Comparison of ENCODE assay signal across 1 cellular context in the genomic region with DNA sequence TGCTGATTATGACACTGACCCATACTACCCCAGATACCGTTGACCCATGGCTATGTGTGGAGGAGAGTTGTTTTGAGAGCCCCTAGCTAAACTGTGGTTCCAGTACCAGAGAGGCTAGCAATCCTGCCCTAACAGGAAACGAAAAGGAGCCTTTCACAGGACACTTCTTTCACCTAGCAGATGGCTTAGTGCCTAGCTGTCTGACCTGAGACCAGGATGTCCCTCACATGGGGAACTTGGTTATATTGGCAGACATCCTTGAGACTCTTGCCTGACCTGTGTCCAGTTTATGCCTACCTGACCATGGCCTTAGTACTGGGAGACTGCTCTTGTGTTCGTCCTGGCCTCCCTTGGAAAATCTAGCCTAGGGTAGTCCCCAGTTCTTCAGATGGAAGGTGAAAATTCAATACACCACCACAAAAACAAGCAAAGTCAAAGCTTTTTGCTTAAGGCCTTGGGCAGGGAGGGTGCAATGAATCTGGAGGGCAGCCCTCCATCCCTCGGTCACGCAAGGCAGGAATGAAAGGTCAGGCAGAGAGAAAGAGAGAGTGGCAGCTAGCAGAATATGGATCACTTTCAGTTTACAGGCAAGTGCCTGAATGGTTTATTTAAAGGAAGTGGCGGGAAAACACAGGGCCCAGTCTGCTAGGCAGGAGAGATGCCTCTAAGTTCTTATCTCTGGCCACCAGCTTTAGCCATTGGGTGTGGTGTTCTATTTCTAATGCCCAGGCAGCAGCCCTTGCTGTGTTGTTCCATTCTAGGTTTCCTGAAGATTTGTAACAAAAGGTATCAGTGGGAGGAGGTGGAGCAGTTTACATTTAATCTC.
TF ChIP-seq lines count a peak whose summit lies in the region.

No MANE protein-coding gene starts in this region.

TF ChIP-seq in K562, 482 proteins besides CTCF, POLR2A, EP300 and RAD21 (continued from another document and continues in another):
- TF ChIP-seq ZFP36 (IDR thresholded peaks at IDR 0.05; ENCODE audit: low read depth, low read length, partially characterized antibody) (peak; percentile 0), NCOA1 (IDR thresholded peaks at IDR 0.05; ENCODE audit: low read depth) (0 out of 2 replicates have a peak, but pooled peaks have one; percentile 69), PPARD (CRISPR knock-in tag; IDR thresholded peaks at IDR 0.05) (no peak), NFXL1 (CRISPR knock-in tag; IDR thresholded peaks at IDR 0.05) (no peak), SMAD4 (CRISPR knock-in tag; conservative IDR thresholded peaks at IDR 0.05) (peak; percentile 85), MAZ (CRISPR knock-in tag; conservative IDR thresholded peaks at IDR 0.05 in 1 of 2, IDR thresholded peaks at IDR 0.05 in 1 of 2) (0 out of 4 replicates have a peak, but pooled peaks of 1 of the 2 experiments have one; percentile 25), FOXK1 (CRISPR knock-in tag; IDR thresholded peaks at IDR 0.05; ENCODE audit: borderline replicate concordance) (0 out of 2 replicates have a peak, but pooled peaks have one; percentile 28), ARID1B (IDR thresholded peaks at IDR 0.05) (peak; percentile 98), SMARCC2 (IDR thresholded peaks at IDR 0.05; ENCODE audit: low read depth) (peak; percentile 92), SMAD3 (CRISPR knock-in tag; conservative IDR thresholded peaks at IDR 0.05) (no peak), TBP (optimal IDR thresholded peaks at IDR 0.05; ENCODE audit: low read depth, low read length) (peak; percentile 58), STAT5A (IDR thresholded peaks at IDR 0.05; ENCODE audit: borderline replicate concordance, low read length) (peak; percentile 84), EZH2 (IDR thresholded peaks at IDR 0.05; ENCODE audit: borderline replicate concordance, low read depth, low read length) (no peak), FOXK2 (conservative IDR thresholded peaks at IDR 0.05 in 1 of 2, IDR thresholded peaks at IDR 0.05 in 1 of 2; ENCODE audit: low read depth in 2 of 2) (peak in 1 of 2 experiments; percentile 67; a peak in 1 of 4 replicates), CREB1 (IDR thresholded peaks at IDR 0.05) (peak; percentile 29; the same call in 1 of the 2 replicates), CREB1 (CRISPR knock-in tag; IDR thresholded peaks at IDR 0.05) (no peak; the same call in 1 of the 2 replicates), NR2C1 (IDR thresholded peaks at IDR 0.05) (peak; percentile 67), NR2C1 (tag; IDR thresholded peaks at IDR 0.05) (peak; percentile 18), ARNT (IDR thresholded peaks at IDR 0.05) (peak; percentile 31 to 61; a peak in 1 of 4 replicates), KLF10 (CRISPR knock-in tag; IDR thresholded peaks at IDR 0.05) (no peak), ZFX (CRISPR knock-in tag; IDR thresholded peaks at IDR 0.05) (peak; percentile 39; the same call in 1 of the 2 replicates), TCFL5 (CRISPR knock-in tag; conservative IDR thresholded peaks at IDR 0.05) (no peak), DDX20 (tag; IDR thresholded peaks at IDR 0.05; ENCODE audit: low read depth) (no peak), RCOR1 (IDR thresholded peaks at IDR 0.05; ENCODE audit: borderline replicate concordance in 1 of 2, low read depth in 2 of 2, low read length in 2 of 2) (peak in 1 of 2 experiments; percentile 79; a peak in 3 of 4 replicates), SMAD1 (IDR thresholded peaks at IDR 0.05; ENCODE audit: low read depth, low read length, partially characterized antibody) (peak; percentile 82), ZKSCAN3 (CRISPR knock-in tag; IDR thresholded peaks at IDR 0.05) (no peak), HDGF (IDR thresholded peaks at IDR 0.05) (peak; percentile 67), BHLHE40 (IDR thresholded peaks at IDR 0.05; ENCODE audit: low read length) (no peak; the same call in 1 of the 2 replicates), ZEB2 (IDR thresholded peaks at IDR 0.05) (peak; percentile 91), TCF3 (CRISPR knock-in tag; IDR thresholded peaks at IDR 0.05) (peak; percentile 95), JUND (IDR thresholded peaks at IDR 0.05; ENCODE audit: borderline replicate concordance, low read depth, low read length) (no peak; the same call in 1 of the 2 replicates), JUND (tag; IDR thresholded peaks at IDR 0.05; ENCODE audit: borderline replicate concordance, low read depth, low read length) (peak; percentile 24; the same call in 1 of the 3 replicates), PTTG1 (tag; IDR thresholded peaks at IDR 0.05; ENCODE audit: low read depth) (0 out of 2 replicates have a peak, but pooled peaks have one; percentile 11), CTBP1 (IDR thresholded peaks at IDR 0.05; ENCODE audit: borderline replicate concordance) (peak; percentile 90), FOXM1 (IDR thresholded peaks at IDR 0.05; ENCODE audit: low read depth) (peak; percentile 93), FOXM1 (CRISPR knock-in tag; IDR thresholded peaks at IDR 0.05; ENCODE audit: low read depth) (no peak), GTF2A2 (tag; IDR thresholded peaks at IDR 0.05) (0 out of 2 replicates have a peak, but pooled peaks have one; percentile 42)
- TF ChIP-seq, protein P1, sequence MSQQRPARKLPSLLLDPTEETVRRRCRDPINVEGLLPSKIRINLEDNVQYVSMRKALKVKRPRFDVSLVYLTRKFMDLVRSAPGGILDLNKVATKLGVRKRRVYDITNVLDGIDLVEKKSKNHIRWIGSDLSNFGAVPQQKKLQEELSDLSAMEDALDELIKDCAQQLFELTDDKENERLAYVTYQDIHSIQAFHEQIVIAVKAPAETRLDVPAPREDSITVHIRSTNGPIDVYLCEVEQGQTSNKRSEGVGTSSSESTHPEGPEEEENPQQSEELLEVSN (IDR thresholded peaks at IDR 0.05; ENCODE audit: borderline replicate concordance in 1 of 2, extremely low read depth in 1 of 2, insufficient read depth in 1 of 2, insufficient read length in 1 of 2, low read depth in 1 of 2, low read length in 1 of 2, poor library complexity in 1 of 2, severe bottlenecking in 1 of 2) = peak; percentile 81 to 91
- TF ChIP-seq, protein P2, sequence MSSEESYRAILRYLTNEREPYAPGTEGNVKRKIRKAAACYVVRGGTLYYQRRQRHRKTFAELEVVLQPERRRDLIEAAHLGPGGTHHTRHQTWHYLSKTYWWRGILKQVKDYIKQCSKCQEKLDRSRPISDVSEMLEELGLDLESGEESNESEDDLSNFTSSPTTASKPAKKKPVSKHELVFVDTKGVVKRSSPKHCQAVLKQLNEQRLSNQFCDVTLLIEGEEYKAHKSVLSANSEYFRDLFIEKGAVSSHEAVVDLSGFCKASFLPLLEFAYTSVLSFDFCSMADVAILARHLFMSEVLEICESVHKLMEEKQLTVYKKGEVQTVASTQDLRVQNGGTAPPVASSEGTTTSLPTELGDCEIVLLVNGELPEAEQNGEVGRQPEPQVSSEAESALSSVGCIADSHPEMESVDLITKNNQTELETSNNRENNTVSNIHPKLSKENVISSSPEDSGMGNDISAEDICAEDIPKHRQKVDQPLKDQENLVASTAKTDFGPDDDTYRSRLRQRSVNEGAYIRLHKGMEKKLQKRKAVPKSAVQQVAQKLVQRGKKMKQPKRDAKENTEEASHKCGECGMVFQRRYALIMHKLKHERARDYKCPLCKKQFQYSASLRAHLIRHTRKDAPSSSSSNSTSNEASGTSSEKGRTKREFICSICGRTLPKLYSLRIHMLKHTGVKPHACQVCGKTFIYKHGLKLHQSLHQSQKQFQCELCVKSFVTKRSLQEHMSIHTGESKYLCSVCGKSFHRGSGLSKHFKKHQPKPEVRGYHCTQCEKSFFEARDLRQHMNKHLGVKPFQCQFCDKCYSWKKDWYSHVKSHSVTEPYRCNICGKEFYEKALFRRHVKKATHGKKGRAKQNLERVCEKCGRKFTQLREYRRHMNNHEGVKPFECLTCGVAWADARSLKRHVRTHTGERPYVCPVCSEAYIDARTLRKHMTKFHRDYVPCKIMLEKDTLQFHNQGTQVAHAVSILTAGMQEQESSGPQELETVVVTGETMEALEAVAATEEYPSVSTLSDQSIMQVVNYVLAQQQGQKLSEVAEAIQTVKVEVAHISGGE (CRISPR knock-in tag; IDR thresholded peaks at IDR 0.05) = peak in 1 of 3 experiments; percentile 54; a peak in 1 of 6 replicates
- TF ChIP-seq, protein P3, sequence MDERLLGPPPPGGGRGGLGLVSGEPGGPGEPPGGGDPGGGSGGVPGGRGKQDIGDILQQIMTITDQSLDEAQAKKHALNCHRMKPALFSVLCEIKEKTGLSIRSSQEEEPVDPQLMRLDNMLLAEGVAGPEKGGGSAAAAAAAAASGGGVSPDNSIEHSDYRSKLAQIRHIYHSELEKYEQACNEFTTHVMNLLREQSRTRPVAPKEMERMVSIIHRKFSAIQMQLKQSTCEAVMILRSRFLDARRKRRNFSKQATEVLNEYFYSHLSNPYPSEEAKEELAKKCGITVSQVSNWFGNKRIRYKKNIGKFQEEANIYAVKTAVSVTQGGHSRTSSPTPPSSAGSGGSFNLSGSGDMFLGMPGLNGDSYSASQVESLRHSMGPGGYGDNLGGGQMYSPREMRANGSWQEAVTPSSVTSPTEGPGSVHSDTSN (CRISPR knock-in tag; IDR thresholded peaks at IDR 0.05; ENCODE audit: low read depth) = no peak
- TF ChIP-seq, protein P3 (tag; conservative IDR thresholded peaks at IDR 0.05; ENCODE audit: low read depth) = no peak
- TF ChIP-seq, protein P4, sequence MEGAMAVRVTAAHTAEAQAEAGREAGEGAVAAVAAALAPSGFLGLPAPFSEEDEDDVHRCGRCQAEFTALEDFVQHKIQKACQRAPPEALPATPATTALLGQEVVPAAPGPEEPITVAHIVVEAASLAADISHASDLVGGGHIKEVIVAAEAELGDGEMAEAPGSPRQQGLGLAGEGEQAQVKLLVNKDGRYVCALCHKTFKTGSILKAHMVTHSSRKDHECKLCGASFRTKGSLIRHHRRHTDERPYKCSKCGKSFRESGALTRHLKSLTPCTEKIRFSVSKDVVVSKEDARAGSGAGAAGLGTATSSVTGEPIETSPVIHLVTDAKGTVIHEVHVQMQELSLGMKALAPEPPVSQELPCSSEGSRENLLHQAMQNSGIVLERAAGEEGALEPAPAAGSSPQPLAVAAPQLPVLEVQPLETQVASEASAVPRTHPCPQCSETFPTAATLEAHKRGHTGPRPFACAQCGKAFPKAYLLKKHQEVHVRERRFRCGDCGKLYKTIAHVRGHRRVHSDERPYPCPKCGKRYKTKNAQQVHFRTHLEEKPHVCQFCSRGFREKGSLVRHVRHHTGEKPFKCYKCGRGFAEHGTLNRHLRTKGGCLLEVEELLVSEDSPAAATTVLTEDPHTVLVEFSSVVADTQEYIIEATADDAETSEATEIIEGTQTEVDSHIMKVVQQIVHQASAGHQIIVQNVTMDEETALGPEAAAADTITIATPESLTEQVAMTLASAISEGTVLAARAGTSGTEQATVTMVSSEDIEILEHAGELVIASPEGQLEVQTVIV (CRISPR knock-in tag; IDR thresholded peaks at IDR 0.05; ENCODE audit: borderline replicate concordance) = no peak
- TF ChIP-seq, protein P5, sequence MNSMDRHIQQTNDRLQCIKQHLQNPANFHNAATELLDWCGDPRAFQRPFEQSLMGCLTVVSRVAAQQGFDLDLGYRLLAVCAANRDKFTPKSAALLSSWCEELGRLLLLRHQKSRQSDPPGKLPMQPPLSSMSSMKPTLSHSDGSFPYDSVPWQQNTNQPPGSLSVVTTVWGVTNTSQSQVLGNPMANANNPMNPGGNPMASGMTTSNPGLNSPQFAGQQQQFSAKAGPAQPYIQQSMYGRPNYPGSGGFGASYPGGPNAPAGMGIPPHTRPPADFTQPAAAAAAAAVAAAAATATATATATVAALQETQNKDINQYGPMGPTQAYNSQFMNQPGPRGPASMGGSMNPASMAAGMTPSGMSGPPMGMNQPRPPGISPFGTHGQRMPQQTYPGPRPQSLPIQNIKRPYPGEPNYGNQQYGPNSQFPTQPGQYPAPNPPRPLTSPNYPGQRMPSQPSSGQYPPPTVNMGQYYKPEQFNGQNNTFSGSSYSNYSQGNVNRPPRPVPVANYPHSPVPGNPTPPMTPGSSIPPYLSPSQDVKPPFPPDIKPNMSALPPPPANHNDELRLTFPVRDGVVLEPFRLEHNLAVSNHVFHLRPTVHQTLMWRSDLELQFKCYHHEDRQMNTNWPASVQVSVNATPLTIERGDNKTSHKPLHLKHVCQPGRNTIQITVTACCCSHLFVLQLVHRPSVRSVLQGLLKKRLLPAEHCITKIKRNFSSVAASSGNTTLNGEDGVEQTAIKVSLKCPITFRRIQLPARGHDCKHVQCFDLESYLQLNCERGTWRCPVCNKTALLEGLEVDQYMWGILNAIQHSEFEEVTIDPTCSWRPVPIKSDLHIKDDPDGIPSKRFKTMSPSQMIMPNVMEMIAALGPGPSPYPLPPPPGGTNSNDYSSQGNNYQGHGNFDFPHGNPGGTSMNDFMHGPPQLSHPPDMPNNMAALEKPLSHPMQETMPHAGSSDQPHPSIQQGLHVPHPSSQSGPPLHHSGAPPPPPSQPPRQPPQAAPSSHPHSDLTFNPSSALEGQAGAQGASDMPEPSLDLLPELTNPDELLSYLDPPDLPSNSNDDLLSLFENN (IDR thresholded peaks at IDR 0.05; ENCODE audit: low read depth in 2 of 2, low read length in 2 of 2) = peak in 1 of 2 experiments; percentile 70; a peak in 1 of 4 replicates
- TF ChIP-seq, protein P6, sequence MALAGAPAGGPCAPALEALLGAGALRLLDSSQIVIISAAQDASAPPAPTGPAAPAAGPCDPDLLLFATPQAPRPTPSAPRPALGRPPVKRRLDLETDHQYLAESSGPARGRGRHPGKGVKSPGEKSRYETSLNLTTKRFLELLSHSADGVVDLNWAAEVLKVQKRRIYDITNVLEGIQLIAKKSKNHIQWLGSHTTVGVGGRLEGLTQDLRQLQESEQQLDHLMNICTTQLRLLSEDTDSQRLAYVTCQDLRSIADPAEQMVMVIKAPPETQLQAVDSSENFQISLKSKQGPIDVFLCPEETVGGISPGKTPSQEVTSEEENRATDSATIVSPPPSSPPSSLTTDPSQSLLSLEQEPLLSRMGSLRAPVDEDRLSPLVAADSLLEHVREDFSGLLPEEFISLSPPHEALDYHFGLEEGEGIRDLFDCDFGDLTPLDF (CRISPR knock-in tag; IDR thresholded peaks at IDR 0.05) = peak; percentile 91
- TF ChIP-seq, protein P7, sequence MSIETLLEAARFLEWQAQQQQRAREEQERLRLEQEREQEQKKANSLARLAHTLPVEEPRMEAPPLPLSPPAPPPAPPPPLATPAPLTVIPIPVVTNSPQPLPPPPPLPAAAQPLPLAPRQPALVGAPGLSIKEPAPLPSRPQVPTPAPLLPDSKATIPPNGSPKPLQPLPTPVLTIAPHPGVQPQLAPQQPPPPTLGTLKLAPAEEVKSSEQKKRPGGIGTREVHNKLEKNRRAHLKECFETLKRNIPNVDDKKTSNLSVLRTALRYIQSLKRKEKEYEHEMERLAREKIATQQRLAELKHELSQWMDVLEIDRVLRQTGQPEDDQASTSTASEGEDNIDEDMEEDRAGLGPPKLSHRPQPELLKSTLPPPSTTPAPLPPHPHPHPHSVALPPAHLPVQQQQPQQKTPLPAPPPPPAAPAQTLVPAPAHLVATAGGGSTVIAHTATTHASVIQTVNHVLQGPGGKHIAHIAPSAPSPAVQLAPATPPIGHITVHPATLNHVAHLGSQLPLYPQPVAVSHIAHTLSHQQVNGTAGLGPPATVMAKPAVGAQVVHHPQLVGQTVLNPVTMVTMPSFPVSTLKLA (conservative IDR thresholded peaks at IDR 0.05) = peak in 1 of 2 experiments; percentile 34; a peak in 1 of 4 replicates
